Comparison of ENCODE assay signal across 9 cellular contexts in genomic region chr2:124810132-124810531, GRCh38.
DNase-seq lines count a peak whose midpoint lies in the region; ATAC-seq and TF ChIP-seq lines count a peak whose summit lies in the region.
"Had no signal": no experiment of that assay in that cellular context is flagged by ENCODE, and none has a peak within 500 bp of the region (broad histone marks: within the 10 kb centered on the region; RNA-seq: fewer than 3 reads in every experiment).

No MANE protein-coding gene starts in this region.

- H2AFZ ChIP-seq in IMR-90 (replicated peaks; ENCODE audit: low read length, poor library complexity), result no peak overlapping the region

- H2AK5ac ChIP-seq in IMR-90 (ENCODE audit: low read depth, low read length), result no peak overlapping the region

- H4K91ac ChIP-seq in IMR-90 (ENCODE audit: insufficient read depth, low read depth, low read length), result no peak overlapping the region

- no peak overlapping the region for H3K23ac ChIP-seq in IMR-90 (ENCODE audit: low read depth, low read length)

- no peak overlapping the region for H3K14ac ChIP-seq in IMR-90 (replicated peaks; ENCODE audit: low read depth, low read length)

- TF ChIP-seq RAD21 in IMR-90 (IDR thresholded peaks at IDR 0.05; ENCODE audit: low read length), result peak; percentile 51

- no peak for TF ChIP-seq POLR2A in IMR-90 (IDR thresholded peaks at IDR 0.05; ENCODE audit: low read depth, low read length)

- H3K27ac ChIP-seq in IMR-90 (ENCODE audit: insufficient read depth, low read length) (no peak overlapping the region), SJCRH30 (no peak overlapping the region)

- CTCF ChIA-PET in IMR-90 (lab: Yijun Ruan, JAX), result interaction anchor here (0.6 to 2.0 kb wide), 3 partner anchors 202 to 783 kb away, joined by 3 to 7 read pairs (median 4); no protein-coding TSS in a partner anchor

- no peak overlapping the region for H3K4me2 ChIP-seq in IMR-90 (ENCODE audit: low read depth, low read length)

- no peak overlapping the region for H3K4ac ChIP-seq in IMR-90 (ENCODE audit: low read depth, low read length)

- no peaks in the 10 kb centered on the region for H3K9me1 ChIP-seq in IMR-90 (ENCODE audit: insufficient read depth, low read length)

- H3K4me1 ChIP-seq in IMR-90 (ENCODE audit: control insufficient read depth, insufficient read depth, low read length) (no peaks in the 10 kb centered on the region), SJCRH30 (no peaks in the 10 kb centered on the region)

- H3K9ac ChIP-seq in IMR-90 (ENCODE audit: low read depth, low read length), result no peak overlapping the region

- DNase-seq in ACHN (peak; percentile 8), IMR-90 (peak; percentile 44), SJCRH30 (peak; percentile 5 to 41), iPS-NIHi7 (ENCODE audit: extremely low spot score) (peak; percentile 66), kidney glomerular epithelial cell (lab: John Stamatoyannopoulos, UW) (no peak)
- no peak for DNase-seq in activated CD4-positive, CD25-positive, alpha-beta regulatory T cell (lab: John Stamatoyannopoulos, UW)
- no peak for DNase-seq in activated CD4-positive, alpha-beta T cell treated with anti-CD3 and anti-CD28 coated beads for 1 hour
- DNase-seq: activated naive CD4-positive, alpha-beta T cell treated with anti-CD3 and anti-CD28 coated beads, Interleukin-2, amount 10 ng/mL, durations not matched to agents 7 days and 5 days had no signal

- H2BK120ac ChIP-seq in IMR-90 (ENCODE audit: low read depth, low read length), result no peak overlapping the region

- no peak overlapping the region for H4K5ac ChIP-seq in IMR-90 (ENCODE audit: low read depth, low read length)

- H3K4me3 ChIP-seq in IMR-90 (ENCODE audit: insufficient read depth, low read depth, low read length) (no peak overlapping the region), SJCRH30 (no peak overlapping the region)

- intact Hi-C loops in IMR-90 (cut with micrococcal nuclease), result loop anchor here (1.0 to 10.0 kb wide), 2 partner anchors 783 to 1965 kb away; no protein-coding TSS in a partner anchor

- H4K8ac ChIP-seq in IMR-90 (ENCODE audit: low read depth in 2 of 2, low read length in 2 of 2), result no peak overlapping the region

- no peak overlapping the region for H3K18ac ChIP-seq in IMR-90 (ENCODE audit: low read depth, low read length)

- H3K36me3 ChIP-seq in IMR-90 (ENCODE audit: control insufficient read depth, insufficient read depth, low read length) (no peaks in the 10 kb centered on the region), SJCRH30 (no peaks in the 10 kb centered on the region)

- no peak overlapping the region for H2BK15ac ChIP-seq in IMR-90 (ENCODE audit: low read depth, low read length)

- no peaks in the 10 kb centered on the region for H4K20me1 ChIP-seq in IMR-90 (ENCODE audit: insufficient read depth, low read length)

- TF ChIP-seq CTCF in IMR-90 (conservative IDR thresholded peaks at IDR 0.05; ENCODE audit: low read depth, low read length), result peak; percentile 34

- H2AK9ac ChIP-seq in IMR-90 (replicated peaks; ENCODE audit: low read depth, low read length, poor library complexity), result no peak overlapping the region

- dilution Hi-C loops in IMR-90 (cut with HindIII; ENCODE audit: low sequenced_read_pairs, unreplicated experiment), result no loop called here

- in situ Hi-C loops in ACHN (cut with HindIII; ENCODE audit: low pct_ligation_motif_present, low pct_unique_long_range_greater_than_20kb, low sequenced_read_pairs), result no loop called here
- in situ Hi-C loops in IMR-90 (cut with MboI; ENCODE audit: low sequenced_read_pairs), result loop anchor here (25.0 kb wide), 1 partner anchor 773 kb away; the partner anchor contains the start of gene CNTNAP5

- no TSS peak for BruUV-seq in IMR-90 (replicated peaks; lab: Mats Ljungman, UMichigan)

- no peak overlapping the region for H2BK5ac ChIP-seq in IMR-90 (ENCODE audit: low read depth, low read length, poor library complexity, severe bottlenecking)

- WGBS in IMR-90 (ENCODE audit: extremely low coverage in 2 of 2, insufficient read length in 1 of 2), 2 experiments, result 33% methylated on average over 2 of the region's 4 CpGs; no CpG with 5 or more reads in 1 of the 2 experiments

- H2BK20ac ChIP-seq in IMR-90 (ENCODE audit: low read depth, low read length), result no peak overlapping the region

- no peaks in the 10 kb centered on the region for H3K79me1 ChIP-seq in IMR-90 (ENCODE audit: low read depth in 1 of 2, low read length in 2 of 2)

- POLR2A ChIA-PET in IMR-90 (lab: Charles Lee; ENCODE audit: unreplicated experiment), result no interaction called here

- H3K56ac ChIP-seq in IMR-90 (ENCODE audit: extremely low read depth, insufficient read depth, low read length), result no peak overlapping the region

- H3K27me3 ChIP-seq in IMR-90 (ENCODE audit: control insufficient read depth, insufficient read depth, low read length) (no peaks in the 10 kb centered on the region), SJCRH30 (no peaks in the 10 kb centered on the region)

- ATAC-seq in IMR-90 (ENCODE audit: low read depth) (peak; percentile 40), HG03039 (IDR thresholded peaks at IDR 0.05; ENCODE audit: unreplicated experiment) (no peak)

- no peaks in the 10 kb centered on the region for H3K9me3 ChIP-seq in IMR-90 (ENCODE audit: control insufficient read depth, insufficient read depth, low read length)
- no peaks in the 10 kb centered on the region for H3K9me3 ChIP-seq in SJCRH30 (replicated peaks)

TF ChIP-seq in IMR-90, 13 proteins besides CTCF, POLR2A, EP300 and RAD21:
- no peak for TF ChIP-seq FOS (IDR thresholded peaks at IDR 0.05; ENCODE audit: low read depth, low read length)
- peak; percentile 35 for TF ChIP-seq SMC3 (IDR thresholded peaks at IDR 0.05; ENCODE audit: low read depth, low read length)
TF ChIP-seq in IMR-90: peak in this region for 1.

Comparison
In these comparisons a context has a peak if more than half of its experiments do, and no peak if none do; other contexts are left out.
1. DNase-seq: peak in ACHN (single experiment), IMR-90 (single experiment), SJCRH30 (2 of 2) and iPS-NIHi7 (single experiment); none in kidney glomerular epithelial cell (single experiment), activated CD4-positive, CD25-positive, alpha-beta regulatory T cell (0 of 4) and activated CD4-positive, alpha-beta T cell treated with anti-CD3 and anti-CD28 coated beads for 1 hour (single experiment).